26 cellular contexts compared by ENCODE assay signal in genomic region chr15:69971771-69972170, GRCh38.
"Had no signal": no experiment of that assay in that cellular context is flagged by ENCODE, and none has a peak within 500 bp of the region (broad histone marks: within the 10 kb centered on the region; RNA-seq: fewer than 3 reads in every experiment).

No MANE protein-coding gene starts in this region.

- H3K36me3 ChIP-seq: neural progenitor cell, ovary, right lobe of liver, sigmoid colon, stomach, thoracic aorta, thyroid gland, tibial nerve, upper lobe of left lung, vagina had no signal

- H3K27ac ChIP-seq: neural progenitor cell, ovary, parathyroid adenoma, psoas muscle, right lobe of liver, sigmoid colon, stomach, thoracic aorta, thyroid gland, tibial nerve, upper lobe of left lung, vagina had no signal

- H3K4me1 ChIP-seq: parathyroid adenoma, psoas muscle, right lobe of liver, sigmoid colon, stomach, thyroid gland, tibial nerve, upper lobe of left lung, vagina had no signal

- DNase-seq: nephron progenitor cell; occipital lobe; ovary; posterior cingulate gyrus; psoas muscle; right cardiac atrium; right lobe of liver; sigmoid colon; small intestine; stimulated activated CD4-positive, alpha-beta T cell treated with anti-CD3 and anti-CD28 coated beads, Interleukin-15, amount 100 ng/mL, for 24 hours; stimulated activated CD4-positive, alpha-beta T cell treated with anti-CD3 and anti-CD28 coated beads, Interleukin-2, amount 100 ng/mL, for 24 hours; stimulated activated CD4-positive, alpha-beta T cell treated with anti-CD3 and anti-CD28 coated beads, Interleukin-2, amount 100 ng/mL, for 48 hours; stimulated activated CD4-positive, alpha-beta T cell treated with anti-CD3 and anti-CD28 coated beads, Interleukin-4, amount 100 ng/mL, for 24 hours; stimulated activated naive B cell treated with anti-CD40 and anti-IgM and Interleukin-4, amounts not matched to agents 10 μg/mL and 1 μg/mL and 100 μg/mL, for 72 hours; stimulated activated naive CD4-positive, alpha-beta T cell treated with Interleukin-2 at 50 U/mL for 16 hours; stomach; thyroid gland; trophoblast cell; upper lobe of left lung had no signal

- H3K27me3 ChIP-seq: ovary, right lobe of liver, thyroid gland, tibial nerve, upper lobe of left lung, vagina had no signal

- H3K9me3 ChIP-seq: ovary, psoas muscle, right lobe of liver, sigmoid colon, stomach, thyroid gland, upper lobe of left lung, vagina had no signal

- H3K4me3 ChIP-seq: neural progenitor cell, ovary, psoas muscle, right lobe of liver, sigmoid colon, stomach, thoracic aorta, thyroid gland, tibial nerve, upper lobe of left lung, vagina had no signal

- ATAC-seq: natural killer cell treated with Interleukin-12 subunit alpha and Interleukin-12 subunit beta and Interleukin-15 and Interleukin-18, amount 100 ng/mL, for 72 hours; psoas muscle; right cardiac atrium; right lobe of liver; stimulated activated effector memory CD8-positive, alpha-beta T cell treated with anti-CD3 and anti-CD28 coated beads, Interleukin-12 subunit alpha, Interleukin-12 subunit beta, amount 100 ng/mL, for 72 hours; stimulated activated naive B cell treated with anti-CD40 and anti-IgM and Interleukin-4, amounts not matched to agents 10 μg/mL and 1 μg/mL and 100 μg/mL, for 72 hours had no signal
